In the genomic region with DNA sequence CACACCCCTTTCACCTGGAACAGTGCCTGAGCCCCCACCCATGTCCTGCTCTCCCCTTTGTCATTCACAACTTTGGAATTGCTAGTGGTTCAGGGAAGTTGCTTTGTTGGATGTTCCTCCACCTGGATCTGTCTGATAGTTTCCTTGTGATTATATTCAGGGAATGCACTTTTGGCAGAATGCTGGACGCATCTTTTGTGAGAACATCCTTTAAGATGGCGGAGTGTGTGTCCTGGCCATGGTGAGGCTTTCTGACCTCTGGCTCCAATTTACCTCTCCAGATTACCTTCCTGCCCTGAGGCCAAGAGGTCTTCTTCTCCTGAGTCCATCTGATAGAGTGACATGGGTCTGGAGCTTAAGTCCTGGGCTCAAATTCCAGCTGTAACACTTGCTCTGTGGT, we compare ENCODE assay signal across 21 cellular contexts.
"Had no signal": no experiment of that assay in that cellular context is flagged by ENCODE, and none has a peak within 500 bp of the region (broad histone marks: within the 10 kb centered on the region; RNA-seq: fewer than 3 reads in every experiment).

No MANE protein-coding gene starts in this region.

- H3K9me3 ChIP-seq: colonic mucosa, esophagus squamous epithelium, gastrocnemius medialis, heart right ventricle, left lung, lower lobe of right lung had no signal

- H3K27ac ChIP-seq: colonic mucosa, esophagus squamous epithelium, gastrocnemius medialis, heart right ventricle, left lung, lower lobe of right lung had no signal

- H3K4me1 ChIP-seq: colonic mucosa, esophagus squamous epithelium, gastrocnemius medialis, lower lobe of right lung had no signal

- H3K27ac Mint-ChIP-seq: dendritic cell treated with granulocyte-macrophage colony-stimulating factor and Interleukin-4, amounts not matched to agents 40 ng/mL and 50 ng/mL, for 4 days; memory B cell; naive B cell had no signal

- H3K9me3 Mint-ChIP-seq: dendritic cell treated with granulocyte-macrophage colony-stimulating factor and Interleukin-4, amounts not matched to agents 40 ng/mL and 50 ng/mL, for 4 days; memory B cell had no signal

- DNase-seq: colonic mucosa; cortex of kidney; effector CD4-positive, alpha-beta T cell; effector memory CD4-positive, alpha-beta T cell; esophagus squamous epithelium; foreskin fibroblast; foreskin melanocyte; gastrocnemius medialis; glutamatergic neuron; heart right ventricle; hippocampal formation; left cardiac atrium; left lung; left ventricle myocardium superior; lower lobe of right lung; mammary epithelial cell; mesendoderm; midbrain; naive B cell had no signal

- ATAC-seq: gastrocnemius medialis, heart right ventricle, left cardiac atrium, left lung, left ventricle myocardium superior, lower lobe of right lung had no signal

- H3K4me3 Mint-ChIP-seq: dendritic cell treated with granulocyte-macrophage colony-stimulating factor and Interleukin-4, amounts not matched to agents 40 ng/mL and 50 ng/mL, for 4 days; memory B cell; naive B cell had no signal

- H3K4me3 ChIP-seq: colonic mucosa, esophagus squamous epithelium, gastrocnemius medialis, heart right ventricle, left lung, lower lobe of right lung had no signal

- H3K36me3 ChIP-seq: colonic mucosa, esophagus squamous epithelium, gastrocnemius medialis, heart right ventricle, left lung, lower lobe of right lung had no signal

- H3K36me3 Mint-ChIP-seq: memory B cell, naive B cell had no signal
